6 cellular contexts compared by ENCODE assay signal in the genomic region with DNA sequence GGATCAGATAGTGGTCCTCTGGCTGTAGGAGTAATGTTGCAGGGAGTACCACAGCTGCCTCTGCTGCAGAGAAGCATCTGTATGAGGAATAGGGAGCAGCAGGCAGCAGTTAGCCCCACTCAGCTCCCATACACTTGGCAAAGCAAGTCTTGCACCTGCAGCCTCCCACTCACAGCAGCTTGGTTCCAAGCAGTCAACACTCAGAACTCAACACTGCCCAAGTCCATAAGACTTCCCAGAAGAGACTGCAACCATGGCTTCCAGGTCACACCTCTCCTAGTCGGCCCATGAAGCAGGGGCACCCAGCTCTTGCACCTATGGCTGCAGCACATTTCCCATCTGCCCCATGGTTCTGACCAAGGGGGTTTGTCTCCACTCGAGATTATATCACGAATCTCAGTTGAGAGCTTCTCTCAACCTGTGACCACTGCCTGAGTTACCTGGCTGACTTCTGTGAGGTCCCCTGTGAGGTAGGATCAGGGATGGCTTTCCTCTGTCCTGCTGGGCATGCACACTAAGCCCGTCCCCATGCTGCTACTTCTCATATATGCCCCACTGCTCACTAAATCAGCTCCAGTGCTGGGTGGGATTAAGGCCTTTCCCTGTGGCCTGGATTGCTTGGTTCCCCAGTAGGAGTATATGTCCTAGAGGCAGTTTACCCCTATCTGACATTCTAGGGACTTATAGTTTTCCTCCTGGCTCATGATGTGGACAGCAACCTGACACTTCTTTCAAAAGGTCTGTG.
DNase-seq lines count a peak whose midpoint lies in the region; ATAC-seq and TF ChIP-seq lines count a peak whose summit lies in the region.
"Not testable (repeated sequence)": the region's sequence is repeated elsewhere in the genome, so short reads cannot be mapped to it uniquely, and the experiment has no call there.

No MANE protein-coding gene starts in this region.

- not testable (repeated sequence) for TF ChIP-seq POLR2A in esophagus muscularis mucosa (IDR thresholded peaks at IDR 0.05; ENCODE audit: low read depth)

- not testable (repeated sequence) for TF ChIP-seq CTCF in esophagus muscularis mucosa (IDR thresholded peaks at IDR 0.05); upper lobe of right lung (IDR thresholded peaks at IDR 0.05)

- H3K4me3 ChIP-seq in esophagus muscularis mucosa, upper lobe of right lung: not testable (repeated sequence)

- DNase-seq in AG20443 (ENCODE audit: low spot score) (peak; percentile 2), NCI-H2171 treated with DMSO at 0.1 percent for 48 hours (lab: John Stamatoyannopoulos, UW) (peak; percentile 86), NCI-H82 (lab: John Stamatoyannopoulos, UW) (peak; percentile 64), esophagus muscularis mucosa (ENCODE audit: extremely low spot score) (peak; percentile 91), mesenteric fat pad (ENCODE audit: low spot score) (peak; percentile 88), upper lobe of right lung (peak; percentile 39)

- TF ChIP-seq EP300 in esophagus muscularis mucosa (IDR thresholded peaks at IDR 0.05) = not testable (repeated sequence)

- WGBS in esophagus muscularis mucosa = 63% methylated on average over 2 of the region's 4 CpGs

- not testable (repeated sequence) for H3K36me3 ChIP-seq in esophagus muscularis mucosa, upper lobe of right lung

- not testable (repeated sequence) for H3K27me3 ChIP-seq in esophagus muscularis mucosa, upper lobe of right lung

- not testable (repeated sequence) for H3K27ac ChIP-seq in esophagus muscularis mucosa (replicated peaks in 1 of 4); upper lobe of right lung

- intact Hi-C loops in esophagus muscularis mucosa (cut with DNase I); upper lobe of right lung (cut with DNase I): not testable (repeated sequence)

- not testable (repeated sequence) for H3K4me1 ChIP-seq in esophagus muscularis mucosa, upper lobe of right lung

- H3K9me3 ChIP-seq in esophagus muscularis mucosa, upper lobe of right lung: not testable (repeated sequence)

- not testable (repeated sequence) for ATAC-seq in upper lobe of right lung

Comparison
In these comparisons a context has a peak if more than half of its experiments do, and no peak if none do; other contexts are left out.
1. DNase-seq: peak in every context shown above with its lines; median percentile 91 in esophagus muscularis mucosa; 88 in mesenteric fat pad; 86 in NCI-H2171 treated with DMSO at 0.1 percent for 48 hours; 64 in NCI-H82; 39 in upper lobe of right lung; 2 in AG20443.